Comparison of ENCODE assay signal across 8 cellular contexts in genomic region chr19:40464059-40465024, GRCh38. TPM values are rescaled to one million over a fixed set of nuclear protein-coding genes. Genes with fewer than 3 reads are reported as not detected.
DNase-seq lines count a peak whose midpoint lies in the region; ATAC-seq and TF ChIP-seq lines count a peak whose summit lies in the region.

No MANE protein-coding gene starts in this region.

- H3K27me3 ChIP-seq in uterus, result no peaks in the 10 kb centered on the region

- ATAC-seq in left ventricle myocardium superior (peak; percentile 13), GM19452 (IDR thresholded peaks at IDR 0.05; ENCODE audit: unreplicated experiment) (no peak)

- H3K4me3 ChIP-seq in uterus, result peak overlapping the region; percentile 64 to 84

- DNase-seq in GM04504 (ENCODE audit: low read depth), result peak; percentile 85
- peak; percentile 69 to 85 (median 76) for DNase-seq in NCI-H1417 (lab: John Stamatoyannopoulos, UW)
- DNase-seq in T-helper 1 cell, result peak; percentile 36 to 71 (median 48)
- DNase-seq in anterior cingulate cortex (lab: John Stamatoyannopoulos, UW), result peak in 55 of 58 donors; percentile 5 to 81 (median 46)
- DNase-seq in left ventricle myocardium superior, result peak; percentile 83
- DNase-seq in pulmonary artery endothelial cell (ENCODE audit: low read depth, low spot score), result peak; percentile 67
- DNase-seq in uterus, result peak; percentile 88 to 89

- H3K4me1 ChIP-seq in uterus, result peaks cover 0 to 6% of the 10 kb centered on the region in 2 donors

- TF ChIP-seq CTCF in uterus (IDR thresholded peaks at IDR 0.05), result peak; percentile 77 to 90 (median 86)

- TF ChIP-seq POLR2A in uterus (IDR thresholded peaks at IDR 0.05), result no peak

- H3K27ac ChIP-seq in uterus, result peak overlapping the region; percentile 87 to 92

- intact Hi-C loops in left ventricle myocardium superior (cut with micrococcal nuclease), result no loop called here
- intact Hi-C loops in uterus (cut with DNase I; ENCODE audit: low total_unique reads), result loop anchor here (10.0 kb wide), 1 partner anchor 140 kb away; the partner anchor contains the start of gene LTBP4

- no peaks in the 10 kb centered on the region for H3K36me3 ChIP-seq in uterus

- no peaks in the 10 kb centered on the region for H3K9me3 ChIP-seq in uterus

RNA-seq across cellular contexts. Expression of gene BLVRB, which starts 1.2 kb away (rescaled TPM):
- total RNA-seq in left ventricle myocardium superior (120 TPM), pulmonary artery endothelial cell (53.9 and 68.7 TPM in 2 replicates), uterus (100 to 1,000 TPM in 2 of 4 donors, 10 to 100 TPM in 2; 51.5 to 206 (median 115) TPM)

RNA-seq across cellular contexts. Expression of gene SPTBN4, which starts 2.5 kb away (rescaled TPM):
- 4.8 TPM for total RNA-seq in left ventricle myocardium superior
- total RNA-seq in pulmonary artery endothelial cell, result 0.20 and 0.28 TPM in 2 replicates
- total RNA-seq in uterus, result 1 to 10 TPM in 3 of 4 donors, not detected in 1; 3.1 to 7.0 (median 5.3) TPM

RNA-seq across cellular contexts. Expression of gene SERTAD3, which starts 20.2 kb away (rescaled TPM):
- 23.4 TPM for total RNA-seq in left ventricle myocardium superior
- total RNA-seq in pulmonary artery endothelial cell, result 17.1 and 21.0 TPM in 2 replicates
- total RNA-seq in uterus, result 10 to 100 TPM in 3 of 4 donors, 1 to 10 TPM in 1; 1.0 to 81.5 (median 44.7) TPM

RNA-seq across cellular contexts. Expression of gene SERTAD1, which starts 38.5 kb away (rescaled TPM):
- total RNA-seq in left ventricle myocardium superior (8.9 TPM), pulmonary artery endothelial cell (18.8 and 22.9 TPM in 2 replicates), uterus (10 to 100 TPM in 3 of 4 donors, 1 to 10 TPM in 1; 3.1 to 18.4 (median 15.8) TPM)

RNA-seq across cellular contexts. Expression of gene PRX, which starts 51.2 kb away (rescaled TPM):
- total RNA-seq in left ventricle myocardium superior (4.1 TPM), pulmonary artery endothelial cell (1.0 and 1.2 TPM in 2 replicates), uterus (1 to 10 TPM; 3.3 to 7.5 (median 4.8) TPM)
